Comparison of ENCODE assay signal across 1 cellular context in the genomic region with DNA sequence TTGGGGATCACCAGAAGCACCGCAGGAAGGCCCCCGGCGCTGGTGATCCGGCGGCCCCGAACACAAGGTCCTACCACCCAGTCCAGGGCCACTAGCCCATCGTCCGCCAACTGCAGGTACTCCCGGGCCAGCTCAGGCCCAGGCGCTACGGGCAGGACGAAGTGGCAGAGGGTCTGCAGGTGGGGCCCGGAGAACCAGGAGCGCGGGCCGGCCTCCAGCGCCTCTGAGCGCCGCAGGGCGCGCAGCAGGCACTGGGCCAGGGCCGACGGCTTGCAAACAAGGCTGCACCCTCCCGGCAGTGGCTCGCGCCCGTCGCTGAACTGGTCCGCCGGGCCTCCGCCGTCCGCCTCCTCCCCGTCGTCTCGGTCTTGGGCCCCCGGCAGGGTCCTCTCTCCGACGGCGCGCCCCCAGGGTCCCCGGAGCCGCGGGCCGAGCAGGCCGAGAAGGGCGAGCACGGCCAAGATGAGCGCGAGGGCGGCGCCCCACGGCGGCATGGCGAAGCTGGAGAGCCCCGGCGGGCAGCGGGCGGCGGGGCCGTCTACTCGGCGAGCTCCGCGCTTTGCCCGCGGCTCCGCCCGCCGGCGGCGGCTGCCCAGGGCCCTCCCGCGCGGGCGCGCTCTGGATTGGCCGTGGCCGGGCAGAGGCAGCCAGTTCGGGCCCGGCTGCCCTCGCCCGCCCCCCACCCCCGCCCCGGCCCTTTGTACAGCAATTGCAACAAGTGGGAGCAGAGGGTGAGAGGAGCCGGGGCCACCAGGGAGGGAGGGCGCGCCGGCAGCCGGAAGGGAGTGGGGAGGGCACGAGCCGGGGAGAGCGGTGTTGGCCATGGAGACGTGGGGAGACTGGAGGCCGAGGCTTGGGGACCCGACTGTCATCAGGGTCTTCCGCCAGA.
TF ChIP-seq lines count a peak whose summit lies in the region.

A gene with protein sequence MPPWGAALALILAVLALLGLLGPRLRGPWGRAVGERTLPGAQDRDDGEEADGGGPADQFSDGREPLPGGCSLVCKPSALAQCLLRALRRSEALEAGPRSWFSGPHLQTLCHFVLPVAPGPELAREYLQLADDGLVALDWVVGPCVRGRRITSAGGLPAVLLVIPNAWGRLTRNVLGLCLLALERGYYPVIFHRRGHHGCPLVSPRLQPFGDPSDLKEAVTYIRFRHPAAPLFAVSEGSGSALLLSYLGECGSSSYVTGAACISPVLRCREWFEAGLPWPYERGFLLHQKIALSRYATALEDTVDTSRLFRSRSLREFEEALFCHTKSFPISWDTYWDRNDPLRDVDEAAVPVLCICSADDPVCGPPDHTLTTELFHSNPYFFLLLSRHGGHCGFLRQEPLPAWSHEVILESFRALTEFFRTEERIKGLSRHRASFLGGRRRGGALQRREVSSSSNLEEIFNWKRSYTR (minus strand): TSS at position 565 of the 889 bp plus-strand sequence. CDS start 71 bp downstream, at position 494.

TF ChIP-seq in HepG2, 621 proteins besides CTCF, POLR2A, EP300 and RAD21 (continued from another document):
- TF ChIP-seq ARID4A (CRISPR knock-in tag; IDR thresholded peaks at IDR 0.05; ENCODE audit: borderline replicate concordance) (peak; percentile 41; the same call in 1 of the 2 replicates), PAWR (CRISPR knock-in tag; IDR thresholded peaks at IDR 0.05; ENCODE audit: borderline replicate concordance) (no peak), RARG (CRISPR knock-in tag; IDR thresholded peaks at IDR 0.05; ENCODE audit: low read depth) (no peak), CHD4 (IDR thresholded peaks at IDR 0.05; ENCODE audit: borderline replicate concordance, low read length) (no peak), NFATC3 (CRISPR knock-in tag; IDR thresholded peaks at IDR 0.05) (no peak), ZNF546 (CRISPR knock-in tag; conservative IDR thresholded peaks at IDR 0.05) (no peak; the same call in 1 of the 2 replicates)
- TF ChIP-seq, protein P1, sequence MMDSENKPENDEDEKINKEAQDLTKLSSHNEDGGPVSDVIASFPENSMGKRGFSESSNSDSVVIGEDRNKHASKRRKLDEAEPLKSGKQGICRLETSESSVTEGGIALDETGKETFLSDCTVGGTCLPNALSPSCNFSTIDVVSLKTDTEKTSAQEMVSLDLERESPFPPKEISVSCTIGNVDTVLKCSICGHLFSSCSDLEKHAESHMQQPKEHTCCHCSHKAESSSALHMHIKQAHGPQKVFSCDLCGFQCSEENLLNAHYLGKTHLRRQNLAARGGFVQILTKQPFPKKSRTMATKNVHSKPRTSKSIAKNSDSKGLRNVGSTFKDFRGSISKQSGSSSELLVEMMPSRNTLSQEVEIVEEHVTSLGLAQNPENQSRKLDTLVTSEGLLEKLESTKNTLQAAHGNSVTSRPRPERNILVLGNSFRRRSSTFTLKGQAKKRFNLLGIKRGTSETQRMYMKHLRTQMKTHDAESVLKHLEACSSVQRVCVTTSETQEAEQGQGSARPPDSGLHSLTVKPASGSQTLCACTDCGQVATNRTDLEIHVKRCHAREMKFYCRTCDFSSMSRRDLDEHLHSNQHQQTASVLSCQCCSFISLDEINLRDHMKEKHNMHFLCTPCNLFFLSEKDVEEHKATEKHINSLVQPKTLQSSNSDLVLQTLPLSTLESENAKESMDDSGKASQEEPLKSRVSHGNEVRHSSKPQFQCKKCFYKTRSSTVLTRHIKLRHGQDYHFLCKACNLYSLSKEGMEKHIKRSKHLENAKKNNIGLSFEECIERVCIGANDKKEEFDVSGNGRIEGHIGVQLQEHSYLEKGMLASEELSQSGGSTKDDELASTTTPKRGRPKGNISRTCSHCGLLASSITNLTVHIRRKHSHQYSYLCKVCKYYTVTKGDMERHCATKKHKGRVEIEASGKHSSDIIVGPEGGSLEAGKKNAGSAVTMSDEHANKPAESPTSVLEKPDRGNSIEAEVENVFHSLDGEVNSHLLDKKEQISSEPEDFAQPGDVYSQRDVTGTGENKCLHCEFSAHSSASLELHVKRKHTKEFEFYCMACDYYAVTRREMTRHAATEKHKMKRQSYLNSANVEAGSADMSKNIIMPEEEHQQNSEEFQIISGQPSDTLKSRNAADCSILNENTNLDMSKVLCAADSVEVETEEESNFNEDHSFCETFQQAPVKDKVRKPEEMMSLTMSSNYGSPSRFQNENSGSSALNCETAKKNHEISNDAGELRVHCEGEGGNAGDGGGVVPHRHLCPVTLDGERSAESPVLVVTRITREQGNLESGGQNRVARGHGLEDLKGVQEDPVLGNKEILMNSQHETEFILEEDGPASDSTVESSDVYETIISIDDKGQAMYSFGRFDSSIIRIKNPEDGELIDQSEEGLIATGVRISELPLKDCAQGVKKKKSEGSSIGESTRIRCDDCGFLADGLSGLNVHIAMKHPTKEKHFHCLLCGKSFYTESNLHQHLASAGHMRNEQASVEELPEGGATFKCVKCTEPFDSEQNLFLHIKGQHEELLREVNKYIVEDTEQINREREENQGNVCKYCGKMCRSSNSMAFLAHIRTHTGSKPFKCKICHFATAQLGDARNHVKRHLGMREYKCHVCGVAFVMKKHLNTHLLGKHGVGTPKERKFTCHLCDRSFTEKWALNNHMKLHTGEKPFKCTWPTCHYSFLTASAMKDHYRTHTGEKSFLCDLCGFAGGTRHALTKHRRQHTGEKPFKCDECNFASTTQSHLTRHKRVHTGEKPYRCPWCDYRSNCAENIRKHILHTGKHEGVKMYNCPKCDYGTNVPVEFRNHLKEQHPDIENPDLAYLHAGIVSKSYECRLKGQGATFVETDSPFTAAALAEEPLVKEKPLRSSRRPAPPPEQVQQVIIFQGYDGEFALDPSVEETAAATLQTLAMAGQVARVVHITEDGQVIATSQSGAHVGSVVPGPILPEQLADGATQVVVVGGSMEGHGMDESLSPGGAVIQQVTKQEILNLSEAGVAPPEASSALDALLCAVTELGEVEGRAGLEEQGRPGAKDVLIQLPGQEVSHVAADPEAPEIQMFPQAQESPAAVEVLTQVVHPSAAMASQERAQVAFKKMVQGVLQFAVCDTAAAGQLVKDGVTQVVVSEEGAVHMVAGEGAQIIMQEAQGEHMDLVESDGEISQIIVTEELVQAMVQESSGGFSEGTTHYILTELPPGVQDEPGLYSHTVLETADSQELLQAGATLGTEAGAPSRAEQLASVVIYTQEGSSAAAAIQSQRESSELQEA (CRISPR knock-in tag; IDR thresholded peaks at IDR 0.05; ENCODE audit: not compliant biosample characterization): no peak
- TF ChIP-seq, protein P2, sequence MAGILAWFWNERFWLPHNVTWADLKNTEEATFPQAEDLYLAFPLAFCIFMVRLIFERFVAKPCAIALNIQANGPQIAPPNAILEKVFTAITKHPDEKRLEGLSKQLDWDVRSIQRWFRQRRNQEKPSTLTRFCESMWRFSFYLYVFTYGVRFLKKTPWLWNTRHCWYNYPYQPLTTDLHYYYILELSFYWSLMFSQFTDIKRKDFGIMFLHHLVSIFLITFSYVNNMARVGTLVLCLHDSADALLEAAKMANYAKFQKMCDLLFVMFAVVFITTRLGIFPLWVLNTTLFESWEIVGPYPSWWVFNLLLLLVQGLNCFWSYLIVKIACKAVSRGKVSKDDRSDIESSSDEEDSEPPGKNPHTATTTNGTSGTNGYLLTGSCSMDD (CRISPR knock-in tag; IDR thresholded peaks at IDR 0.05): no peak
- TF ChIP-seq, protein P3, sequence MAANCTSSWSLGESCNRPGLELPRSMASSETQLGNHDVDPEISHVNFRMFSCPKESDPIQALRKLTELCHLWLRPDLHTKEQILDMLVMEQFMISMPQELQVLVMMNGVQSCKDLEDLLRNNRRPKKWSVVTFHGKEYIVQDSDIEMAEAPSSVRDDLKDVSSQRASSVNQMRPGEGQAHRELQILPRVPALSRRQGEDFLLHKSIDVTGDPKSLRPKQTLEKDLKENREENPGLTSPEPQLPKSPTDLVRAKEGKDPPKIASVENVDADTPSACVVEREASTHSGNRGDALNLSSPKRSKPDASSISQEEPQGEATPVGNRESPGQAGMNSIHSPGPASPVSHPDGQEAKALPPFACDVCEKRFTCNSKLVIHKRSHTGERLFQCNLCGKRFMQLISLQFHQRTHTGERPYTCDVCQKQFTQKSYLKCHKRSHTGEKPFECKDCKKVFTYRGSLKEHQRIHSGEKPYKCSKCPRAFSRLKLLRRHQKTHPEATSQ (CRISPR knock-in tag; IDR thresholded peaks at IDR 0.05; ENCODE audit: borderline replicate concordance): no peak
- TF ChIP-seq, protein P4, sequence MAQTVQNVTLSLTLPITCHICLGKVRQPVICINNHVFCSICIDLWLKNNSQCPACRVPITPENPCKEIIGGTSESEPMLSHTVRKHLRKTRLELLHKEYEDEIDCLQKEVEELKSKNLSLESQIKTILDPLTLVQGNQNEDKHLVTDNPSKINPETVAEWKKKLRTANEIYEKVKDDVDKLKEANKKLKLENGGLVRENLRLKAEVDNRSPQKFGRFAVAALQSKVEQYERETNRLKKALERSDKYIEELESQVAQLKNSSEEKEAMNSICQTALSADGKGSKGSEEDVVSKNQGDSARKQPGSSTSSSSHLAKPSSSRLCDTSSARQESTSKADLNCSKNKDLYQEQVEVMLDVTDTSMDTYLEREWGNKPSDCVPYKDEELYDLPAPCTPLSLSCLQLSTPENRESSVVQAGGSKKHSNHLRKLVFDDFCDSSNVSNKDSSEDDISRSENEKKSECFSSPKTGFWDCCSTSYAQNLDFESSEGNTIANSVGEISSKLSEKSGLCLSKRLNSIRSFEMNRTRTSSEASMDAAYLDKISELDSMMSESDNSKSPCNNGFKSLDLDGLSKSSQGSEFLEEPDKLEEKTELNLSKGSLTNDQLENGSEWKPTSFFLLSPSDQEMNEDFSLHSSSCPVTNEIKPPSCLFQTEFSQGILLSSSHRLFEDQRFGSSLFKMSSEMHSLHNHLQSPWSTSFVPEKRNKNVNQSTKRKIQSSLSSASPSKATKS (CRISPR knock-in tag; IDR thresholded peaks at IDR 0.05): no peak
